25 cellular contexts compared by ENCODE assay signal in genomic region chr12:13079440-13079906, GRCh38. TPM values are rescaled to one million over a fixed set of nuclear protein-coding genes. Genes with fewer than 3 reads are reported as not detected.
A peak's percentile ranks its signal among the peaks of the same experiment; 100 is the strongest.
DNase-seq lines count a peak whose midpoint lies in the region; ATAC-seq and TF ChIP-seq lines count a peak whose summit lies in the region.
"Had no signal": no experiment of that assay in that cellular context is flagged by ENCODE, and none has a peak within 500 bp of the region (broad histone marks: within the 10 kb centered on the region; RNA-seq: fewer than 3 reads in every experiment).

No MANE protein-coding gene starts in this region.

- no peaks in the 10 kb centered on the region for H3K27me3 Mint-ChIP-seq in activated CD8-positive, alpha-beta T cell treated with anti-CD3 and anti-CD28 coated beads for 36 hours
- H3K27me3 Mint-ChIP-seq: activated B cell treated with CpG ODN at 0.5 μM for 24 hours; activated naive CD4-positive, alpha-beta T cell treated with anti-CD3 and anti-CD28 coated beads, Interleukin-2, amount 50 U/mL, for 24 hours; CD8-positive, alpha-beta memory T cell had no signal

- H3K36me3 Mint-ChIP-seq in activated CD8-positive, alpha-beta T cell treated with anti-CD3 and anti-CD28 coated beads for 36 hours (ENCODE audit: low read depth) = peaks cover 24% of the 10 kb centered on the region

- DNase-seq in dermis blood vessel endothelial cell (peak; percentile 95), lung microvascular endothelial cell (ENCODE audit: low read depth in 2 of 2) (peak; percentile 57 to 99), MG63 (no peak)
- no peak for DNase-seq in stimulated activated CD4-positive, alpha-beta T cell treated with anti-CD3 and anti-CD28 coated beads, Interleukin-15, amount 100 ng/mL, for 24 hours
- DNase-seq in activated CD8-positive, alpha-beta T cell treated with anti-CD3 and anti-CD28 coated beads for 36 hours = no peak
- DNase-seq: ACHN; activated B cell treated with CpG ODN at 0.5 μM for 24 hours; CD8-positive, alpha-beta memory T cell; NCI-H1436; NCI-H2171; NCI-H526 treated with DMSO at 0.1 percent for 48 hours; nephron progenitor cell; SHP77 treated with DMSO at 0.1 percent for 48 hours; stimulated activated CD4-positive, alpha-beta T cell treated with anti-CD3 and anti-CD28 coated beads, Interleukin-4, amount 100 ng/mL, for 4 hours had no signal

- H3K9me3 ChIP-seq in MG63 = no peaks in the 10 kb centered on the region; the same call in 1 of the 2 replicates
- H3K9me3 ChIP-seq: prostate gland had no signal

- TF ChIP-seq CTCF in C4-2B (conservative IDR thresholded peaks at IDR 0.05) = peak; percentile 54
- no peak for TF ChIP-seq CTCF in activated CD8-positive, alpha-beta T cell treated with anti-CD3 and anti-CD28 coated beads for 36 hours (IDR thresholded peaks at IDR 0.05)

- no peak for TF ChIP-seq EP300 in Ishikawa (IDR thresholded peaks at IDR 0.05; ENCODE audit: borderline replicate concordance)

- peak overlapping the region; percentile 42 for H3K27ac ChIP-seq in C4-2B
- H3K27ac ChIP-seq: prostate gland had no signal

- H3K4me3 ChIP-seq in MG63 = no peak overlapping the region
- H3K4me3 ChIP-seq: prostate gland, smooth muscle cell had no signal

- POLR2A ChIA-PET in activated CD8-positive, alpha-beta T cell treated with anti-CD3 and anti-CD28 coated beads for 36 hours (lab: Charles Lee) = interaction anchor here (1.2 kb wide), 1 partner anchor 30 kb away, joined by 3 read pairs; no protein-coding TSS in a partner anchor

- no peaks in the 10 kb centered on the region for H3K9me3 Mint-ChIP-seq in activated CD8-positive, alpha-beta T cell treated with anti-CD3 and anti-CD28 coated beads for 36 hours
- H3K9me3 Mint-ChIP-seq: activated B cell treated with CpG ODN at 0.5 μM for 24 hours; activated naive CD4-positive, alpha-beta T cell treated with anti-CD3 and anti-CD28 coated beads, Interleukin-2, amount 50 U/mL, for 24 hours; CD8-positive, alpha-beta memory T cell had no signal

- no peaks in the 10 kb centered on the region for H3K36me3 ChIP-seq in MG63
- H3K36me3 ChIP-seq: prostate gland had no signal

- intact Hi-C loops in activated CD8-positive, alpha-beta T cell treated with anti-CD3 and anti-CD28 coated beads for 36 hours (cut with micrococcal nuclease) = no loop called here

- no peaks in the 10 kb centered on the region for H3K4me1 Mint-ChIP-seq in activated CD8-positive, alpha-beta T cell treated with anti-CD3 and anti-CD28 coated beads for 36 hours (ENCODE audit: low read depth)
- H3K4me1 Mint-ChIP-seq: activated B cell treated with CpG ODN at 0.5 μM for 24 hours; activated naive CD4-positive, alpha-beta T cell treated with anti-CD3 and anti-CD28 coated beads, Interleukin-2, amount 50 U/mL, for 24 hours; CD8-positive, alpha-beta memory T cell; nephron progenitor cell had no signal

- CTCF ChIA-PET in activated CD8-positive, alpha-beta T cell treated with anti-CD3 and anti-CD28 coated beads for 36 hours (lab: Charles Lee) = no interaction called here

- H3K27me3 ChIP-seq in MG63 = no peaks in the 10 kb centered on the region

- H3K27ac Mint-ChIP-seq in activated CD8-positive, alpha-beta T cell treated with anti-CD3 and anti-CD28 coated beads for 36 hours = no peak overlapping the region
- H3K27ac Mint-ChIP-seq: activated B cell treated with CpG ODN at 0.5 μM for 24 hours; activated naive CD4-positive, alpha-beta T cell treated with anti-CD3 and anti-CD28 coated beads, Interleukin-2, amount 50 U/mL, for 24 hours; CD8-positive, alpha-beta memory T cell; mesothelial cell of epicardium; nephron progenitor cell had no signal

- H3K4me3 Mint-ChIP-seq in activated CD8-positive, alpha-beta T cell treated with anti-CD3 and anti-CD28 coated beads for 36 hours = no peak overlapping the region
- H3K4me3 Mint-ChIP-seq: activated B cell treated with CpG ODN at 0.5 μM for 24 hours; activated naive CD4-positive, alpha-beta T cell treated with anti-CD3 and anti-CD28 coated beads, Interleukin-2, amount 50 U/mL, for 24 hours; CD8-positive, alpha-beta memory T cell; mesothelial cell of epicardium; nephron progenitor cell had no signal

- TF ChIP-seq RAD21 in Ishikawa (IDR thresholded peaks at IDR 0.05; ENCODE audit: low read depth) = no peak

- no peak for ATAC-seq in activated CD8-positive, alpha-beta T cell treated with anti-CD3 and anti-CD28 coated beads for 36 hours
- ATAC-seq in GM18517 (IDR thresholded peaks at IDR 0.05; ENCODE audit: unreplicated experiment) = no peak

TF ChIP-seq in Ishikawa, 13 proteins besides CTCF, POLR2A, EP300 and RAD21:
- TF ChIP-seq TEAD4 (IDR thresholded peaks at IDR 0.05) (peak; percentile 83), REST (IDR thresholded peaks at IDR 0.05; ENCODE audit: low read depth) (no peak), FOXM1 (IDR thresholded peaks at IDR 0.05; ENCODE audit: borderline replicate concordance, low read depth) (no peak)

RNA-seq across cellular contexts. Expression of gene GSG1, which starts 24.0 kb away (rescaled TPM):
- total RNA-seq in dermis blood vessel endothelial cell (not detected in 2 replicates), lung microvascular endothelial cell (not detected in 2 replicates)
- 0.33 TPM in 1 of 2 replicates, not detected in the other for total RNA-seq in MG63 (2014; rRNA removed; shearing (Covaris generic); ENCODE audit: low replicate concordance)
- not detected for total RNA-seq in activated CD8-positive, alpha-beta T cell treated with anti-CD3 and anti-CD28 coated beads for 36 hours
- total RNA-seq: activated B cell treated with CpG ODN at 0.5 μM for 24 hours; activated CD8-positive, alpha-beta memory T cell treated with anti-CD3 and anti-CD28 coated beads for 36 hours; CD8-positive, alpha-beta memory T cell; M059J; mesothelial cell of epicardium; smooth muscle cell; T-helper 1 cell treated with Interleukin-12 subunit alpha and Interleukin-12 subunit beta and Interleukin-4 antibody, amounts not matched to agents 30 ng/mL and 1 ng/mL, for 36 hours; ureter had no signal

RNA-seq across cellular contexts. Expression of gene FAM234B, which starts 35.3 kb away (rescaled TPM):
- total RNA-seq in dermis blood vessel endothelial cell (12.2 and 13.3 TPM in 2 replicates), lung microvascular endothelial cell (6.5 and 13.9 TPM in 2 replicates)
- total RNA-seq in MG63 (2014; rRNA removed; shearing (Covaris generic); ENCODE audit: low replicate concordance) = 0.20 and 2.4 TPM in 2 replicates
- total RNA-seq in activated CD8-positive, alpha-beta T cell treated with anti-CD3 and anti-CD28 coated beads for 36 hours = 10 to 100 TPM; 10.0 to 10.7 TPM

Comparison
In these comparisons a context has a peak if more than half of its experiments do, and no peak if none do; other contexts are left out.
1. DNase-seq: peak in dermis blood vessel endothelial cell (single experiment) and lung microvascular endothelial cell (2 of 2); none in MG63 (single experiment), stimulated activated CD4-positive, alpha-beta T cell treated with anti-CD3 and anti-CD28 coated beads, Interleukin-15, amount 100 ng/mL, for 24 hours (single experiment) and activated CD8-positive, alpha-beta T cell treated with anti-CD3 and anti-CD28 coated beads for 36 hours (single experiment).